ENCODE assay signal across 8 cellular contexts in genomic region chr11:131038597-131038996, GRCh38.
DNase-seq lines count a peak whose midpoint lies in the region; ATAC-seq lines count a peak whose summit lies in the region.
"Had no signal": no experiment of that assay in that cellular context is flagged by ENCODE, and none has a peak within 500 bp of the region (broad histone marks: within the 10 kb centered on the region; RNA-seq: fewer than 3 reads in every experiment).

No MANE protein-coding gene starts in this region.

- no peak overlapping the region for H2AK5ac ChIP-seq in mesendoderm (ENCODE audit: low read length)

- no peak overlapping the region for H2BK5ac ChIP-seq in mesendoderm (ENCODE audit: low read length)

- H4K8ac ChIP-seq in mesendoderm (ENCODE audit: low read depth, low read length): no peak overlapping the region

- no peak overlapping the region for H3K9ac ChIP-seq in mesendoderm (ENCODE audit: low read length)

- H3K79me2 ChIP-seq in mesendoderm (ENCODE audit: control insufficient read depth, insufficient read depth, low read length): no peaks in the 10 kb centered on the region

- no peak overlapping the region for H3K27ac ChIP-seq in mesendoderm (ENCODE audit: low read depth, low read length)

- no peak overlapping the region for H4K5ac ChIP-seq in mesendoderm (ENCODE audit: low read length)

- no peaks in the 10 kb centered on the region for H3K4me1 ChIP-seq in mesendoderm (ENCODE audit: control insufficient read depth, low read depth, low read length)

- no peak overlapping the region for H2BK120ac ChIP-seq in mesendoderm (ENCODE audit: low read depth, low read length)

- ATAC-seq in HG02759 (IDR thresholded peaks at IDR 0.05; ENCODE audit: unreplicated experiment) (peak; percentile 52), GM21619 (IDR thresholded peaks at IDR 0.05; ENCODE audit: unreplicated experiment) (no peak)
- ATAC-seq: activated CD4-positive, CD25-positive, alpha-beta regulatory T cell treated with anti-CD3 and anti-CD28 coated beads, Interleukin-2, amount 50 U/mL, for 24 hours had no signal

- no peaks in the 10 kb centered on the region for H3K27me3 ChIP-seq in mesendoderm (ENCODE audit: insufficient read depth, low read length, poor library complexity)

- H2BK15ac ChIP-seq in mesendoderm (replicated peaks; ENCODE audit: low read depth): no peak overlapping the region

- no peaks in the 10 kb centered on the region for H3K36me3 ChIP-seq in mesendoderm (ENCODE audit: control insufficient read depth, insufficient read depth, low read length)

- no peaks in the 10 kb centered on the region for H3K79me1 ChIP-seq in mesendoderm (ENCODE audit: low read length)

- no peak overlapping the region for H3K23ac ChIP-seq in mesendoderm (ENCODE audit: low read length)

- no CpG with 5 or more reads among the region's 5 CpGs for WGBS in mesendoderm (ENCODE audit: extremely low coverage, insufficient coverage, low lambda C conversion rate)

- no peak overlapping the region for H3K4ac ChIP-seq in mesendoderm (ENCODE audit: low read depth, low read length)

- no peak overlapping the region for H3K4me3 ChIP-seq in mesendoderm (ENCODE audit: low read length)

- peak; percentile 17 for DNase-seq in GM03348 (ENCODE audit: low spot score)
- peak; percentile 56 for DNase-seq in SK-MEL-5 (ENCODE audit: low read depth, low spot score)
- DNase-seq in mesendoderm: peak; percentile 64
- no peak for DNase-seq in dermis blood vessel endothelial cell
- DNase-seq in glomerular visceral epithelial cell (ENCODE audit: extremely low spot score): no peak

- H3K56ac ChIP-seq in mesendoderm (ENCODE audit: low read length): no peak overlapping the region

- H3K4me2 ChIP-seq in mesendoderm (ENCODE audit: low read length): no peak overlapping the region

- in situ Hi-C loops in SK-MEL-5 (cut with HindIII; ENCODE audit: low pct_unique_long_range_greater_than_20kb, low sequenced_read_pairs): no loop called here

- no peak overlapping the region for H3K18ac ChIP-seq in mesendoderm (ENCODE audit: low read length)

Comparison
In these comparisons a context has a peak if more than half of its experiments do, and no peak if none do; other contexts are left out.
1. DNase-seq: peak in GM03348 (single experiment), SK-MEL-5 (single experiment) and mesendoderm (single experiment); none in dermis blood vessel endothelial cell (single experiment) and glomerular visceral epithelial cell (single experiment).